In the genomic region with DNA sequence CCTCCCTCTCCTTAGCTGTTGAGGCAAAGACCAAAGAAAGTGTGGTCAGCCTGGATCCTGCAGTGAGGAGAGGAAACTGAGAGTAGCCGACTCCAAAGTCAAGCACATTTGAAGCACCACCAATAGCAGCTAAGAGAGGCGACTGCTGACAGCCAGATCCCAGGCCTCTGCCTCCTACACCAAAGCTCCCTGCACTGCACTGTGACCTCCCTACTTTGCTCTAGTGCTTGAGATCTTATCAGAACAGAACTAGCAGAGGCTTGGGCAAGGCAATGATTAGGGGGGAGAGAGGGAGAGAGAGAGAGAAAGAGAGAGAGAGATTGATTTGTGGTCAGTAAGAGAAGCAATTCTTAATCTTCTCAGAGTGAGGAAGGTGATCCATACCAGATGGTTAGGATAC, we compare ENCODE assay signal across 22 cellular contexts.
"Had no signal": no experiment of that assay in that cellular context is flagged by ENCODE, and none has a peak within 500 bp of the region (broad histone marks: within the 10 kb centered on the region; RNA-seq: fewer than 3 reads in every experiment).

No MANE protein-coding gene starts in this region.

- H3K27me3 ChIP-seq: esophagus muscularis mucosa, left lung, sigmoid colon, uterus had no signal

- H3K9me3 ChIP-seq: esophagus muscularis mucosa, left lung, lower lobe of right lung, sigmoid colon, uterus had no signal

- H3K4me1 ChIP-seq: left lung, uterus had no signal

- ATAC-seq: activated CD4-positive, alpha-beta T cell treated with anti-CD3 and anti-CD28 coated beads for 36 hours; activated CD8-positive, alpha-beta T cell treated with anti-CD3 and anti-CD28 coated beads, Interleukin-2, amount 10 ng/mL, durations not matched to agents 7 days and 5 days; heart right ventricle; left lung; lower lobe of right lung; stimulated activated memory B cell treated with anti-CD40 and anti-IgM and Interleukin-4, amounts not matched to agents 10 μg/mL and 1 μg/mL and 100 μg/mL, for 72 hours; stimulated activated naive CD8-positive, alpha-beta T cell treated with anti-CD3 and anti-CD28 coated beads, Interleukin-15, amount 100 ng/mL, for 72 hours had no signal

- H3K27ac ChIP-seq: esophagus muscularis mucosa, heart right ventricle, left lung, lower lobe of right lung, sigmoid colon, uterus had no signal

- H3K36me3 ChIP-seq: esophagus muscularis mucosa, heart right ventricle, left lung, lower lobe of right lung, sigmoid colon, uterus had no signal

- H3K4me3 ChIP-seq: esophagus muscularis mucosa, heart right ventricle, left lung, lower lobe of right lung, sigmoid colon, uterus had no signal

- DNase-seq: activated CD4-positive, alpha-beta T cell treated with anti-CD3 and anti-CD28 coated beads for 36 hours; activated CD4-positive, CD25-positive, alpha-beta regulatory T cell; activated CD8-positive, alpha-beta T cell treated with anti-CD3 and anti-CD28 coated beads, Interleukin-2, amount 10 ng/mL, durations not matched to agents 7 days and 5 days; activated effector memory CD4-positive, alpha-beta T cell treated with anti-CD3 and anti-CD28 coated beads, Interleukin-2, amount 50 U/mL, for 16 hours; activated naive CD4-positive, alpha-beta T cell treated with anti-CD3 and anti-CD28 coated beads for 36 hours; amygdala; central memory CD4-positive, alpha-beta T cell; foreskin melanocyte; heart right ventricle; left lung; lower lobe of right lung; sigmoid colon; small intestine; stimulated activated CD4-positive, alpha-beta T cell treated with anti-CD3 and anti-CD28 coated beads, Interleukin-1b, Interleukin-23, amount 100 ng/mL, for 48 hours; stimulated activated CD4-positive, alpha-beta T cell treated with anti-CD3 and anti-CD28 coated beads, Interleukin-4, amount 100 ng/mL, for 4 hours; stimulated activated CD8-positive, alpha-beta memory T cell treated with anti-CD3 and anti-CD28 coated beads, Interleukin-4, amount 100 ng/mL, for 48 hours; stimulated activated naive CD8-positive, alpha-beta T cell treated with anti-CD3 and anti-CD28 coated beads, Interleukin-15, amount 100 ng/mL, for 72 hours; substantia nigra; T-helper 2 cell; uterus had no signal
